In genomic region chr6:149065658-149066556, GRCh38 we compare ENCODE assay signal across 8 cellular contexts.
A peak's percentile ranks its signal among the peaks of the same experiment; 100 is the strongest.
DNase-seq lines count a peak whose midpoint lies in the region; ATAC-seq lines count a peak whose summit lies in the region.

No MANE protein-coding gene starts in this region.

- intact Hi-C loops in left cardiac atrium (cut with DNase I) = no loop called here

- H3K4me3 Mint-ChIP-seq in activated naive CD4-positive, alpha-beta T cell treated with anti-CD3 and anti-CD28 coated beads, Interleukin-2, amount 50 U/mL, for 24 hours = peak overlapping the region; percentile 60

- H3K4me1 Mint-ChIP-seq in activated naive CD4-positive, alpha-beta T cell treated with anti-CD3 and anti-CD28 coated beads, Interleukin-2, amount 50 U/mL, for 24 hours = peaks cover 28% of the 10 kb centered on the region

- H3K27me3 Mint-ChIP-seq in activated naive CD4-positive, alpha-beta T cell treated with anti-CD3 and anti-CD28 coated beads, Interleukin-2, amount 50 U/mL, for 24 hours = no peaks in the 10 kb centered on the region

- H3K27ac Mint-ChIP-seq in activated naive CD4-positive, alpha-beta T cell treated with anti-CD3 and anti-CD28 coated beads, Interleukin-2, amount 50 U/mL, for 24 hours = peak overlapping the region; percentile 97

- H3K9me3 Mint-ChIP-seq in activated naive CD4-positive, alpha-beta T cell treated with anti-CD3 and anti-CD28 coated beads, Interleukin-2, amount 50 U/mL, for 24 hours = no peaks in the 10 kb centered on the region

- ATAC-seq in HG02938 (IDR thresholded peaks at IDR 0.05; ENCODE audit: unreplicated experiment) (peak; percentile 97), left cardiac atrium (peak; percentile 58 to 60)

- DNase-seq in activated naive CD4-positive, alpha-beta T cell treated with anti-CD3 and anti-CD28 coated beads, Interleukin-2, amount 50 U/mL, for 16 hours = no peak
- DNase-seq in SIG-M5 (lab: John Stamatoyannopoulos, UW) = peak; percentile 93
- DNase-seq in left cardiac atrium = no peak
- DNase-seq in NCI-H2171 (lab: John Stamatoyannopoulos, UW) = no peak
- DNase-seq in DMS 273 (lab: John Stamatoyannopoulos, UW; ENCODE audit: unreplicated experiment) = no peak
- DNase-seq in RKO (ENCODE audit: low spot score) = no peak

- no peaks in the 10 kb centered on the region for H3K36me3 Mint-ChIP-seq in activated naive CD4-positive, alpha-beta T cell treated with anti-CD3 and anti-CD28 coated beads, Interleukin-2, amount 50 U/mL, for 24 hours
